ENCODE assay signal across 1 cellular context in the genomic region with DNA sequence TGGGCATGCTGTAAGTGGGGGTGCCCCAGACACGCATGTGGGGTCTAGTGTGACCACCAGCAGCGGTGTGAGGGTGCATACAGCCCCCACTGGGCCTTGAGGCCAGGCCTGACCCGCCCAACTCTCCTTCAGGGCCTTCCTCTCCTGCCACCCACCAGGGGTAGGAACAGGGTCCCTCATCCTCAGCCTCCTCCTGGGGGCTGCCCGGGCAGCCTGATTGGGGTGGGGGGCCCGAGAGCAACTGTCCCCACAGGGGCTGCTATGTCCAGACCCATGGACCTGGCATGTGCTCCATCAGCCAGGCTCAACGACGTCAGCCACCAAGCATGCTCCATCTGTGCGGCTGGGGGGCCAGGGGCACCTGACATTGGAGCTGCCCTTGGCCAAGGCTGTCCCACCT.
TF ChIP-seq lines count a peak whose summit lies in the region.

No MANE protein-coding gene starts in this region.

TF ChIP-seq in K562, 482 proteins besides CTCF, POLR2A, EP300 and RAD21:
- TF ChIP-seq MYC (IDR thresholded peaks at IDR 0.05; ENCODE audit: low read depth, low read length) (no peak), MYC (CRISPR knock-in tag; IDR thresholded peaks at IDR 0.05; ENCODE audit: borderline replicate concordance, low read depth) (0 out of 2 replicates have a peak, but pooled peaks have one; percentile 57), TAL1 (IDR thresholded peaks at IDR 0.05) (no peak), ERF (CRISPR knock-in tag; IDR thresholded peaks at IDR 0.05) (no peak), ZNF586 (CRISPR knock-in tag; conservative IDR thresholded peaks at IDR 0.05) (no peak), PHF8 (IDR thresholded peaks at IDR 0.05; ENCODE audit: borderline replicate concordance, low read length) (no peak), RBM14 (IDR thresholded peaks at IDR 0.05; ENCODE audit: borderline replicate concordance, insufficient read depth, low read depth, low read length) (0 out of 2 replicates have a peak, but pooled peaks have one; percentile 76), ZNF551 (CRISPR knock-in tag; IDR thresholded peaks at IDR 0.05) (no peak), YY1 (IDR thresholded peaks at IDR 0.05; ENCODE audit: borderline replicate concordance in 1 of 3, control insufficient read depth in 1 of 3, extremely low read depth in 1 of 3, insufficient read depth in 3 of 3, insufficient read length in 1 of 3, insufficient replicate concordance in 2 of 3, low read depth in 1 of 3, low read length in 2 of 3) (no peak), ZFP30 (CRISPR knock-in tag; IDR thresholded peaks at IDR 0.05; ENCODE audit: borderline replicate concordance) (no peak), SMC3 (conservative IDR thresholded peaks at IDR 0.05; ENCODE audit: insufficient read depth, low read depth, low read length) (no peak), ZFP1 (CRISPR knock-in tag; IDR thresholded peaks at IDR 0.05) (no peak), RBBP5 (IDR thresholded peaks at IDR 0.05; ENCODE audit: borderline replicate concordance, insufficient read depth, low read length, poor library complexity, severe bottlenecking) (peak; percentile 10), NR2C1 (IDR thresholded peaks at IDR 0.05) (no peak), NR2C1 (tag; IDR thresholded peaks at IDR 0.05) (no peak), GATAD2B (IDR thresholded peaks at IDR 0.05; ENCODE audit: borderline replicate concordance) (no peak), ZNF134 (CRISPR knock-in tag; conservative IDR thresholded peaks at IDR 0.05) (no peak), TAF15 (IDR thresholded peaks at IDR 0.05; ENCODE audit: low read depth, low read length) (peak; percentile 73; the same call in 1 of the 2 replicates), KLF10 (CRISPR knock-in tag; IDR thresholded peaks at IDR 0.05) (no peak), ZNF57 (CRISPR knock-in tag; IDR thresholded peaks at IDR 0.05) (no peak)
